ENCODE assay signal across 14 cellular contexts in the genomic region with DNA sequence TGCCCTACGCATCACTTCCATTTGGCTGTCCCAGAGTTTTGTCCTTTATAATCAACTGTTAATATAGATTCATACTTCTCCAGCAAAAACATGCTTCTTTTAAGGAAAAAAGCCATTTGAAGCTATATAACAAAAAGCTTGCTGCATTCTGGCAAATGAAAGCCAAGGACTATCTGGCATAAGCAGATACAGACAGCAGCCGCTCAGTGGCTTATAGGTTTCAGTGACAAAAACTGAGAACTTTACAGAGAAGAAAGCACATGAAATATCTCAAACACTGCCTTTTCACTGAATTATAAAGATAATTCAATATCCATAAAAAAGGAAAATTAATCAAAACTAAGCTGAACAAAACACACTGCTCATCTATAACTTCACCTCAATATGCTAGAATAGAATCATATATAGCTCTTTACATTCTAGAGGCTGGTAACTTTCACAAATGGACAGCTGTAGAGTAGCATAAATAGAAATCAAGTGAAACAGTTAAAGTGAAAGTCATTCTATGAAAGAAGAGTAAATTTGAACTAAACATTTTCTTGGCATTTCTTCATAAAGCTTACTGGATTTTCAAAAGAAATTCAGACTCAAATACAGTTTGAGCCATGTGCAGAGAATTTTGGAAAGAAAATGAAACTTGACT. TPM values are rescaled to one million over a fixed set of nuclear protein-coding genes. Genes with fewer than 3 reads are reported as not detected.
DNase-seq lines count a peak whose midpoint lies in the region; ATAC-seq and TF ChIP-seq lines count a peak whose summit lies in the region.
"Had no signal": no experiment of that assay in that cellular context is flagged by ENCODE, and none has a peak within 500 bp of the region (broad histone marks: within the 10 kb centered on the region; RNA-seq: fewer than 3 reads in every experiment).

No MANE protein-coding gene starts in this region.

- H4K20me1 ChIP-seq in GM23338 (replicated peaks; ENCODE audit: insufficient read depth): peaks cover 3% of the 10 kb centered on the region; the same call in 1 of the 2 replicates

- H3K4me2 ChIP-seq in GM23338: no peak overlapping the region

- no peaks in the 10 kb centered on the region for H3K9me2 ChIP-seq in GM23338 (ENCODE audit: insufficient read depth)

- H3K79me2 ChIP-seq in GM23338 (replicated peaks; ENCODE audit: insufficient read depth): peaks cover 98% of the 10 kb centered on the region

- H3F3A ChIP-seq in GM23338 (replicated peaks; ENCODE audit: low read depth): no peaks in the 10 kb centered on the region

- DNase-seq in GM23338 (ENCODE audit: low spot score): no peak
- DNase-seq in adipocyte (ENCODE audit: low read depth): peak; percentile 56
- no peak for DNase-seq in fibroblast of the aortic adventitia (ENCODE audit: low read depth)
- no peak for DNase-seq in stomach
- DNase-seq in endothelial cell (ENCODE audit: low spot score): no peak
- no peak for DNase-seq in NCI-H1930 (lab: John Stamatoyannopoulos, UW)
- DNase-seq: activated T-cell treated with anti-CD3 and anti-CD28 coated beads, Interleukin-2, amount 50 U/mL, for 48 hours; Caco-2; foreskin melanocyte; NCI-H146; NCI-H774; stimulated activated naive CD8-positive, alpha-beta T cell treated with anti-CD3 and anti-CD28 coated beads, Interleukin-15, Interleukin-2, amounts not matched to agents 100 U/mL and 50 U/mL, for 24 hours had no signal

- H3K27me3 Mint-ChIP-seq in GM23338 (ENCODE audit: insufficient read depth, low read depth, poor library complexity): no peaks in the 10 kb centered on the region
- H3K27me3 Mint-ChIP-seq in endothelial cell (ENCODE audit: unreplicated experiment): no peaks in the 10 kb centered on the region

- H3K27ac ChIP-seq in GM23338 (ENCODE audit: low read depth) (no peak overlapping the region), stomach (peak overlapping the region in 4 of 5 donors; percentile 53 to 62 (median 60))

- H3K36me3 Mint-ChIP-seq in GM23338 (ENCODE audit: low read depth): peaks cover 3% of the 10 kb centered on the region; the same call in 2 of the 3 replicates
- no peaks in the 10 kb centered on the region for H3K36me3 Mint-ChIP-seq in endothelial cell (ENCODE audit: low read depth, unreplicated experiment)

- H3K9me3 ChIP-seq in adipocyte (ENCODE audit: control insufficient read depth, low read length) (no peaks in the 10 kb centered on the region), stomach (no peaks in the 10 kb centered on the region)
- H3K9me3 ChIP-seq: Caco-2 had no signal

- intact Hi-C loops in stomach (cut with DNase I; ENCODE audit: low total_unique reads): no loop called here

- peaks cover 16% of the 10 kb centered on the region for H3K4me1 ChIP-seq in GM23338 (ENCODE audit: insufficient read depth)
- H3K4me1 ChIP-seq in adipocyte (ENCODE audit: control insufficient read depth, insufficient read depth, low read length): peaks cover 15% of the 10 kb centered on the region
- H3K4me1 ChIP-seq in stomach: peaks cover 0 to 29% (median 21%) of the 10 kb centered on the region in 4 donors
- H3K4me1 ChIP-seq: Caco-2 had no signal

- WGBS in stomach, 5 donors: 62 to 81% (median 75%) methylated on average over 2 of the region's 2 CpGs

- H3K4me1 Mint-ChIP-seq in GM23338 (peaks cover 17% of the 10 kb centered on the region), endothelial cell (ENCODE audit: unreplicated experiment) (peaks cover 12% of the 10 kb centered on the region)

- ATAC-seq in GM23338 (no peak), GM18907 (IDR thresholded peaks at IDR 0.05; ENCODE audit: unreplicated experiment) (no peak)
- ATAC-seq in activated CD4-positive, CD25-positive, alpha-beta regulatory T cell treated with anti-CD3 and anti-CD28 coated beads, Interleukin-2, amount 50 U/mL, for 24 hours: no peak
- ATAC-seq: stimulated activated naive CD8-positive, alpha-beta T cell treated with anti-CD3 and anti-CD28 coated beads, Interleukin-15, Interleukin-2, amounts not matched to agents 100 U/mL and 50 U/mL, for 24 hours had no signal

- H3K4me3 ChIP-seq in GM23338: no peak overlapping the region
- peak overlapping the region; percentile 74 for H3K4me3 ChIP-seq in adipocyte (ENCODE audit: low read length)
- H3K4me3 ChIP-seq in fibroblast of the aortic adventitia (ENCODE audit: low read depth, low read length): peak overlapping the region; percentile 18
- H3K4me3 ChIP-seq in stomach: no peak overlapping the region

- H3K27ac Mint-ChIP-seq in GM23338 (peak overlapping the region; percentile 67; the same call in 1 of the 2 replicates), endothelial cell (ENCODE audit: unreplicated experiment) (no peak overlapping the region)

- TF ChIP-seq EP300 in stomach (IDR thresholded peaks at IDR 0.05): no peak

- H3K9ac ChIP-seq in adipocyte (ENCODE audit: low read length): peak overlapping the region; percentile 62

- H3K36me3 ChIP-seq in GM23338 (ENCODE audit: insufficient read depth): no peaks in the 10 kb centered on the region
- no peaks in the 10 kb centered on the region for H3K36me3 ChIP-seq in adipocyte (ENCODE audit: control insufficient read depth, insufficient read depth, low read length, severe bottlenecking)
- no peaks in the 10 kb centered on the region for H3K36me3 ChIP-seq in stomach

- H2AFZ ChIP-seq in GM23338: no peak overlapping the region

- no peaks in the 10 kb centered on the region; the same call in 2 of the 3 replicates for H3K9me3 Mint-ChIP-seq in GM23338
- no peaks in the 10 kb centered on the region for H3K9me3 Mint-ChIP-seq in endothelial cell (ENCODE audit: unreplicated experiment)

- no peak for TF ChIP-seq POLR2A in stomach (IDR thresholded peaks at IDR 0.05)

- no peaks in the 10 kb centered on the region for H3K27me3 ChIP-seq in GM23338 (ENCODE audit: insufficient read depth)
- H3K27me3 ChIP-seq in adipocyte (replicated peaks; ENCODE audit: control insufficient read depth, insufficient read depth, low read length): no peaks in the 10 kb centered on the region
- H3K27me3 ChIP-seq in stomach: no peaks in the 10 kb centered on the region

- H3K4me3 Mint-ChIP-seq in GM23338: no peak overlapping the region
- no peak overlapping the region for H3K4me3 Mint-ChIP-seq in endothelial cell (ENCODE audit: unreplicated experiment)

- TF ChIP-seq CTCF in GM23338 (conservative IDR thresholded peaks at IDR 0.05; ENCODE audit: low read depth in 2 of 2) (no peak), fibroblast of the aortic adventitia (IDR thresholded peaks at IDR 0.05; ENCODE audit: insufficient read depth, low read length) (no peak), stomach (IDR thresholded peaks at IDR 0.05) (no peak), endothelial cell (IDR thresholded peaks at IDR 0.05; ENCODE audit: unreplicated experiment) (no peak)

TF ChIP-seq in GM23338, 12 proteins besides CTCF, POLR2A, EP300 and RAD21:
- TF ChIP-seq EZH2phosphoT487 (IDR thresholded peaks at IDR 0.05; ENCODE audit: unreplicated experiment): no peak
- TF ChIP-seq CREB1 (CRISPR knock-in tag; IDR thresholded peaks at IDR 0.05; ENCODE audit: low read depth): no peak
- no peak for TF ChIP-seq STAT1 (IDR thresholded peaks at IDR 0.05; ENCODE audit: unreplicated experiment)
- TF ChIP-seq EZH2 (IDR thresholded peaks at IDR 0.05; ENCODE audit: low read depth, unreplicated experiment): no peak
- no peak for TF ChIP-seq ZNF331 (CRISPR knock-in tag; IDR thresholded peaks at IDR 0.05; ENCODE audit: low read depth)

RNA-seq across cellular contexts. Expression of a gene that starts 19.6 kb away (rescaled TPM):
- 29.4 and 40.1 TPM in 2 replicates for total RNA-seq in GM23338 (2014; rRNA removed; shearing (Covaris generic))
- 12.2 and 17.7 TPM in 2 replicates for polyA plus RNA-seq in GM23338 (2016; fragmentation: Nextera tagmentation; extraction: Ambion mirVana)
- 82.5 and 123 TPM in 2 replicates for total RNA-seq in fibroblast of the aortic adventitia (ENCODE audit: low replicate concordance)
- 100 to 1,000 TPM in 2 of 5 donors, 10 to 100 TPM in 3; 57.1 to 198 (median 89.2) TPM for total RNA-seq in stomach
- polyA plus RNA-seq in stomach: 10 to 100 TPM in 1 of 3 donors, 1 to 10 TPM in 2; 6.2 to 11.6 (median 9.4) TPM
- 41.4 TPM for total RNA-seq in endothelial cell (ENCODE audit: unreplicated experiment)

Comparison
In these comparisons a context has a peak if more than half of its experiments do, and no peak if none do; other contexts are left out.
1. H3K4me3 ChIP-seq: peak in adipocyte (single experiment) and fibroblast of the aortic adventitia (single experiment); none in GM23338 (single experiment) and stomach (0 of 4).